In genomic region chr5:53560028-53560427, GRCh38 we compare ENCODE assay signal across 8 cellular contexts. TPM values are rescaled to one million over a fixed set of nuclear protein-coding genes. Genes with fewer than 3 reads are reported as not detected.
A peak's percentile ranks its signal among the peaks of the same experiment; 100 is the strongest.
DNase-seq lines count a peak whose midpoint lies in the region; ATAC-seq, FAIRE-seq and TF ChIP-seq lines count a peak whose summit lies in the region.

No MANE protein-coding gene starts in this region.

- peaks cover 23% of the 10 kb centered on the region for H3K36me3 Mint-ChIP-seq in activated T-cell treated with anti-CD3 and anti-CD28 coated beads, Interleukin-2, amount 50 U/mL, for 24 hours (ENCODE audit: low read depth)
- H3K36me3 Mint-ChIP-seq in activated naive CD8-positive, alpha-beta T cell, result peaks cover 3% of the 10 kb centered on the region

- no peak for DNase-seq in activated T-cell treated with anti-CD3 and anti-CD28 coated beads, Interleukin-2, amount 50 U/mL, for 24 hours
- DNase-seq in activated T-cell treated with anti-CD3 and anti-CD28 coated beads for 4 hours (no peak), thyroid gland (no peak), Kasumi-1 (lab: John Stamatoyannopoulos, UW) (no peak), NCI-H2029 (lab: John Stamatoyannopoulos, UW) (no peak)

- no peaks in the 10 kb centered on the region for H3K9me3 ChIP-seq in thyroid gland

- H3K27ac ChIP-seq in thyroid gland, result peak overlapping the region in 2 of 3 donors; percentile 86 to 93

- H3K27ac Mint-ChIP-seq in activated T-cell treated with anti-CD3 and anti-CD28 coated beads, Interleukin-2, amount 50 U/mL, for 24 hours, result peak overlapping the region; percentile 98
- H3K27ac Mint-ChIP-seq in activated naive CD8-positive, alpha-beta T cell, result peak overlapping the region; percentile 98

- H3K4me3 Mint-ChIP-seq in activated T-cell treated with anti-CD3 and anti-CD28 coated beads, Interleukin-2, amount 50 U/mL, for 24 hours, result peak overlapping the region; percentile 96
- H3K4me3 Mint-ChIP-seq in activated naive CD8-positive, alpha-beta T cell, result peak overlapping the region; percentile 98

- H3K9me3 Mint-ChIP-seq in activated T-cell treated with anti-CD3 and anti-CD28 coated beads, Interleukin-2, amount 50 U/mL, for 24 hours, result peaks cover 5% of the 10 kb centered on the region
- H3K9me3 Mint-ChIP-seq in activated naive CD8-positive, alpha-beta T cell (ENCODE audit: low read depth), result no peaks in the 10 kb centered on the region

- ATAC-seq in HG03135 (IDR thresholded peaks at IDR 0.05; ENCODE audit: unreplicated experiment), result peak; percentile 19

- 36 to 43% methylated on average over 5 of the region's 5 CpGs for WGBS in thyroid gland, 2 donors

- H3K4me1 ChIP-seq in thyroid gland, result peaks cover 9 to 14% of the 10 kb centered on the region in 2 donors

- peak overlapping the region; percentile 50 to 79 (median 74) for H3K4me3 ChIP-seq in thyroid gland (replicated peaks in 1 of 3)

- peaks cover 34% of the 10 kb centered on the region for H3K27me3 Mint-ChIP-seq in activated T-cell treated with anti-CD3 and anti-CD28 coated beads, Interleukin-2, amount 50 U/mL, for 24 hours
- peaks cover 8% of the 10 kb centered on the region for H3K27me3 Mint-ChIP-seq in activated naive CD8-positive, alpha-beta T cell

- no peaks in the 10 kb centered on the region for H3K36me3 ChIP-seq in thyroid gland

- peaks cover 33% of the 10 kb centered on the region for H3K4me1 Mint-ChIP-seq in activated T-cell treated with anti-CD3 and anti-CD28 coated beads, Interleukin-2, amount 50 U/mL, for 24 hours (ENCODE audit: low read depth)
- H3K4me1 Mint-ChIP-seq in activated naive CD8-positive, alpha-beta T cell (ENCODE audit: low read depth), result peaks cover 37% of the 10 kb centered on the region

- intact Hi-C loops in thyroid gland (cut with DNase I), result no loop called here

- peak; percentile 95 for FAIRE-seq in islet of Langerhans (lab: Jason Lieb, UNC)

- H3K27me3 ChIP-seq in thyroid gland, result no peaks in the 10 kb centered on the region

- TF ChIP-seq CTCF in thyroid gland (IDR thresholded peaks at IDR 0.05), result no peak

- no peak for TF ChIP-seq POLR2A in thyroid gland (IDR thresholded peaks at IDR 0.05)

RNA-seq across cellular contexts. Expression of gene NDUFS4, which starts 0.4 kb away (rescaled TPM):
- 100 to 1,000 TPM in 2 of 4 donors, 10 to 100 TPM in 2; 77.9 to 145 (median 102) TPM for total RNA-seq in thyroid gland
